Comparison of ENCODE assay signal across 37 cellular contexts in the genomic region with DNA sequence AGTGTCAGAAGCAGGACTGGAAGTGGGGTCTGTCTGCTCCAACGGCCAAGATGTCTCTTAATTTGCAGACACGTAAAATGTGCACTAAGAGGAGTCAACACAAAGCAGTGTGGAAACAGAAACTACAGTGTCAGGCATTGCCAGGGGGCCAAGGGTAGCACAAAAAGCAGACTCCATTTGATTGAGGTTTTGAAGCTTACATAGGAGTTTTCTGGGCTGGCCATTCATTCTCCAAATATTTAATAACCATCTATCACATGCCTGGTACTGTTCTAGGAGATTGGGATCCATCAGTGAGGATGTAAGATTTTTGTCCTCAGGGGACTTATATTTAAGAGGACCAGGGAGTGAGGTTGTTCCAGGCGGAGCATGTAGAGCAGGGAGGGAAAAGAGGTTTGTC. TPM values are rescaled to one million over a fixed set of nuclear protein-coding genes. Genes with fewer than 3 reads are reported as not detected.
"Had no signal": no experiment of that assay in that cellular context is flagged by ENCODE, and none has a peak within 500 bp of the region (broad histone marks: within the 10 kb centered on the region; RNA-seq: fewer than 3 reads in every experiment).

No MANE protein-coding gene starts in this region.

- H3K27ac ChIP-seq: adrenal gland, ascending aorta, body of pancreas, brain microvascular endothelial cell, breast epithelium, cardiac muscle cell had no signal

- H3K4me3 ChIP-seq: adrenal gland, ascending aorta, body of pancreas, breast epithelium, cardiac muscle cell had no signal

- H3K4me1 ChIP-seq: adrenal gland, ascending aorta, body of pancreas had no signal

- H3K27ac Mint-ChIP-seq: activated naive CD4-positive, alpha-beta T cell treated with anti-CD3 and anti-CD28 coated beads for 36 hours; activated naive CD4-positive, alpha-beta T cell treated with anti-CD3 and anti-CD28 coated beads, Interleukin-2, amount 10 ng/mL, durations not matched to agents 7 days and 5 days; activated naive CD4-positive, alpha-beta T cell treated with anti-CD3 and anti-CD28 coated beads, Interleukin-2, amount 50 U/mL, for 24 hours; activated naive CD4-positive, alpha-beta T cell treated with anti-CD3 and anti-CD28 coated beads, Interleukin-2, amount 50 U/mL, for 72 hours; activated naive CD8-positive, alpha-beta T cell; activated naive CD8-positive, alpha-beta T cell treated with anti-CD3 and anti-CD28 coated beads for 36 hours; activated naive CD8-positive, alpha-beta T cell treated with anti-CD3 and anti-CD28 coated beads, Interleukin-2, amount 10 ng/mL, durations not matched to agents 7 days and 5 days; activated naive CD8-positive, alpha-beta T cell treated with anti-CD3 and anti-CD28 coated beads, Interleukin-2, amount 50 U/mL, for 24 hours; activated T-cell treated with anti-CD3 and anti-CD28 coated beads, Interleukin-2, amount 50 U/mL, for 24 hours; activated T-cell treated with anti-CD3 and anti-CD28 coated beads, Interleukin-2, amount 50 U/mL, for 72 hours; activated T-helper 1 cell treated with anti-CD3 and anti-CD28 coated beads, Interleukin-12 subunit alpha, Interleukin-12 subunit beta, Interleukin-2, Interleukin-4 antibody, amounts not matched to agents 30 ng/mL and 10 ng/mL and 1 ng/mL, durations not matched to agents 14 hours and 24 hours and 36 hours; activated T-helper 17 cell treated with anti-CD3 and anti-CD28 coated beads, Interleukin-2, amount 50 U/mL, for 72 hours; activated T-helper 2 cell treated with anti-CD3 and anti-CD28 coated beads, Interferon-gamma antibody, Interleukin-2, Interleukin-4, amounts not matched to agents 10 μg/mL and 5 μg/mL and 100 μg/mL, durations not matched to agents 14 hours and 24 hours and 36 hours; brain had no signal

- H3K36me3 ChIP-seq: adrenal gland, ascending aorta, brain microvascular endothelial cell, breast epithelium, cardiac muscle cell had no signal

- H3K36me3 Mint-ChIP-seq: activated naive CD4-positive, alpha-beta T cell treated with anti-CD3 and anti-CD28 coated beads, Interleukin-2, amount 10 ng/mL, durations not matched to agents 7 days and 5 days; activated naive CD4-positive, alpha-beta T cell treated with anti-CD3 and anti-CD28 coated beads, Interleukin-2, amount 50 U/mL, for 24 hours; activated naive CD4-positive, alpha-beta T cell treated with anti-CD3 and anti-CD28 coated beads, Interleukin-2, amount 50 U/mL, for 72 hours; activated naive CD8-positive, alpha-beta T cell; activated naive CD8-positive, alpha-beta T cell treated with anti-CD3 and anti-CD28 coated beads for 36 hours; activated naive CD8-positive, alpha-beta T cell treated with anti-CD3 and anti-CD28 coated beads, Interleukin-2, amount 10 ng/mL, durations not matched to agents 7 days and 5 days; brain had no signal

- H3K27me3 ChIP-seq: adrenal gland, ascending aorta, body of pancreas, brain microvascular endothelial cell, breast epithelium, cardiac muscle cell had no signal

- H3K9me3 ChIP-seq: adrenal gland, ascending aorta, body of pancreas, breast epithelium had no signal

- H3K4me3 Mint-ChIP-seq: activated naive CD4-positive, alpha-beta T cell treated with anti-CD3 and anti-CD28 coated beads for 36 hours; activated naive CD4-positive, alpha-beta T cell treated with anti-CD3 and anti-CD28 coated beads, Interleukin-2, amount 10 ng/mL, durations not matched to agents 7 days and 5 days; activated naive CD4-positive, alpha-beta T cell treated with anti-CD3 and anti-CD28 coated beads, Interleukin-2, amount 50 U/mL, for 24 hours; activated naive CD8-positive, alpha-beta T cell; activated naive CD8-positive, alpha-beta T cell treated with anti-CD3 and anti-CD28 coated beads for 36 hours; activated naive CD8-positive, alpha-beta T cell treated with anti-CD3 and anti-CD28 coated beads, Interleukin-2, amount 10 ng/mL, durations not matched to agents 7 days and 5 days; activated naive CD8-positive, alpha-beta T cell treated with anti-CD3 and anti-CD28 coated beads, Interleukin-2, amount 50 U/mL, for 24 hours; activated T-cell treated with anti-CD3 and anti-CD28 coated beads, Interleukin-2, amount 50 U/mL, for 24 hours; activated T-cell treated with anti-CD3 and anti-CD28 coated beads, Interleukin-2, amount 50 U/mL, for 4 hours; activated T-cell treated with anti-CD3 and anti-CD28 coated beads, Interleukin-2, amount 50 U/mL, for 72 hours; activated T-helper 1 cell treated with anti-CD3 and anti-CD28 coated beads, Interleukin-12 subunit alpha, Interleukin-12 subunit beta, Interleukin-2, Interleukin-4 antibody, amounts not matched to agents 30 ng/mL and 10 ng/mL and 1 ng/mL, durations not matched to agents 14 hours and 24 hours and 36 hours; activated T-helper 17 cell treated with anti-CD3 and anti-CD28 coated beads, Interleukin-2, amount 50 U/mL, for 72 hours; brain; central memory CD8-positive, alpha-beta T cell had no signal

- ATAC-seq: activated naive CD4-positive, alpha-beta T cell treated with anti-CD3 and anti-CD28 coated beads, Interleukin-2, amount 50 U/mL, for 72 hours; activated naive CD8-positive, alpha-beta T cell treated with anti-CD3 and anti-CD28 coated beads, Interleukin-2, amount 50 U/mL, for 24 hours; activated T-cell treated with anti-CD3 and anti-CD28 coated beads, Interleukin-2, amount 50 U/mL, for 4 hours; activated T-cell treated with anti-CD3 and anti-CD28 coated beads, Interleukin-2, amount 50 U/mL, for 72 hours; activated T-helper 17 cell treated with anti-CD3 and anti-CD28 coated beads, Interleukin-2, amount 50 U/mL, for 72 hours; body of pancreas had no signal

- H3K4me1 Mint-ChIP-seq: activated naive CD4-positive, alpha-beta T cell treated with anti-CD3 and anti-CD28 coated beads, Interleukin-2, amount 10 ng/mL, durations not matched to agents 7 days and 5 days; activated naive CD4-positive, alpha-beta T cell treated with anti-CD3 and anti-CD28 coated beads, Interleukin-2, amount 50 U/mL, for 24 hours; activated naive CD8-positive, alpha-beta T cell treated with anti-CD3 and anti-CD28 coated beads for 36 hours; activated naive CD8-positive, alpha-beta T cell treated with anti-CD3 and anti-CD28 coated beads, Interleukin-2, amount 10 ng/mL, durations not matched to agents 7 days and 5 days; activated naive CD8-positive, alpha-beta T cell treated with anti-CD3 and anti-CD28 coated beads, Interleukin-2, amount 50 U/mL, for 24 hours; activated T-helper 17 cell treated with anti-CD3 and anti-CD28 coated beads, Interleukin-2, amount 50 U/mL, for 72 hours; brain; central memory CD8-positive, alpha-beta T cell had no signal

- H3K27me3 Mint-ChIP-seq: activated naive CD8-positive, alpha-beta T cell treated with anti-CD3 and anti-CD28 coated beads for 36 hours had no signal

- H3K9me3 Mint-ChIP-seq: activated naive CD4-positive, alpha-beta T cell treated with anti-CD3 and anti-CD28 coated beads for 36 hours; activated naive CD4-positive, alpha-beta T cell treated with anti-CD3 and anti-CD28 coated beads, Interleukin-2, amount 10 ng/mL, durations not matched to agents 7 days and 5 days; activated naive CD4-positive, alpha-beta T cell treated with anti-CD3 and anti-CD28 coated beads, Interleukin-2, amount 50 U/mL, for 24 hours; activated naive CD4-positive, alpha-beta T cell treated with anti-CD3 and anti-CD28 coated beads, Interleukin-2, amount 50 U/mL, for 72 hours; activated naive CD8-positive, alpha-beta T cell treated with anti-CD3 and anti-CD28 coated beads for 36 hours; activated naive CD8-positive, alpha-beta T cell treated with anti-CD3 and anti-CD28 coated beads, Interleukin-2, amount 10 ng/mL, durations not matched to agents 7 days and 5 days; activated naive CD8-positive, alpha-beta T cell treated with anti-CD3 and anti-CD28 coated beads, Interleukin-2, amount 50 U/mL, for 24 hours; activated T-cell treated with anti-CD3 and anti-CD28 coated beads, Interleukin-2, amount 50 U/mL, for 24 hours; activated T-cell treated with anti-CD3 and anti-CD28 coated beads, Interleukin-2, amount 50 U/mL, for 4 hours; activated T-cell treated with anti-CD3 and anti-CD28 coated beads, Interleukin-2, amount 50 U/mL, for 72 hours; activated T-helper 1 cell treated with anti-CD3 and anti-CD28 coated beads, Interleukin-12 subunit alpha, Interleukin-12 subunit beta, Interleukin-2, Interleukin-4 antibody, amounts not matched to agents 30 ng/mL and 10 ng/mL and 1 ng/mL, durations not matched to agents 14 hours and 24 hours and 36 hours; activated T-helper 17 cell treated with anti-CD3 and anti-CD28 coated beads, Interleukin-2, amount 50 U/mL, for 72 hours; activated T-helper 2 cell treated with anti-CD3 and anti-CD28 coated beads, Interferon-gamma antibody, Interleukin-2, Interleukin-4, amounts not matched to agents 10 μg/mL and 5 μg/mL and 100 μg/mL, durations not matched to agents 14 hours and 24 hours and 36 hours; brain; central memory CD8-positive, alpha-beta T cell had no signal

- DNase-seq: activated effector memory CD4-positive, alpha-beta T cell treated with anti-CD3 and anti-CD28 coated beads, Interleukin-2, amount 50 U/mL, for 16 hours; activated effector memory CD4-positive, alpha-beta T cell treated with Interleukin-2 at 50 U/mL for 16 hours; activated gamma-delta T cell; activated gamma-delta T cell treated with Interleukin-2 at 50 U/mL for 16 hours; activated naive CD4-positive, alpha-beta T cell; activated naive CD4-positive, alpha-beta T cell treated with anti-CD3 and anti-CD28 coated beads for 36 hours; activated naive CD4-positive, alpha-beta T cell treated with anti-CD3 and anti-CD28 coated beads, Interleukin-2, amount 10 ng/mL, durations not matched to agents 7 days and 5 days; activated naive CD4-positive, alpha-beta T cell treated with anti-CD3 and anti-CD28 coated beads, Interleukin-2, amount 50 U/mL, for 16 hours; activated naive CD4-positive, alpha-beta T cell treated with Interleukin-2 at 50 U/mL for 16 hours; activated naive CD8-positive, alpha-beta T cell treated with anti-CD3 and anti-CD28 coated beads for 36 hours; activated naive CD8-positive, alpha-beta T cell treated with anti-CD3 and anti-CD28 coated beads, Interleukin-2, amount 10 ng/mL, durations not matched to agents 7 days and 5 days; activated naive CD8-positive, alpha-beta T cell treated with anti-CD3 and anti-CD28 coated beads, Interleukin-2, amount 50 U/mL, for 24 hours; activated T-cell treated with anti-CD3 and anti-CD28 coated beads, Interleukin-2, amount 50 U/mL, for 24 hours; activated T-cell treated with anti-CD3 and anti-CD28 coated beads, Interleukin-2, amount 50 U/mL, for 4 hours; activated T-cell treated with anti-CD3 and anti-CD28 coated beads, Interleukin-2, amount 50 U/mL, for 48 hours; activated T-cell treated with anti-CD3 and anti-CD28 coated beads, Interleukin-2, amount 50 U/mL, for 72 hours; adrenal gland; amniotic stem cell; amygdala; anterior cingulate cortex; aorta; body of pancreas; brain microvascular endothelial cell; caudate nucleus; central memory CD4-positive, alpha-beta T cell; cerebellar nuclear complex had no signal

RNA-seq across cellular contexts. Expression of a gene that starts 29.5 kb away (rescaled TPM):
- total RNA-seq: activated naive CD4-positive, alpha-beta T cell treated with anti-CD3 and anti-CD28 coated beads for 36 hours; activated naive CD8-positive, alpha-beta T cell treated with anti-CD3 and anti-CD28 coated beads for 36 hours; activated T-helper 17 cell treated with anti-CD3 and anti-CD28 coated beads, Interleukin-2, amount 50 U/mL, for 72 hours had no signal
